ENCODE assay signal across 8 cellular contexts in the genomic region with DNA sequence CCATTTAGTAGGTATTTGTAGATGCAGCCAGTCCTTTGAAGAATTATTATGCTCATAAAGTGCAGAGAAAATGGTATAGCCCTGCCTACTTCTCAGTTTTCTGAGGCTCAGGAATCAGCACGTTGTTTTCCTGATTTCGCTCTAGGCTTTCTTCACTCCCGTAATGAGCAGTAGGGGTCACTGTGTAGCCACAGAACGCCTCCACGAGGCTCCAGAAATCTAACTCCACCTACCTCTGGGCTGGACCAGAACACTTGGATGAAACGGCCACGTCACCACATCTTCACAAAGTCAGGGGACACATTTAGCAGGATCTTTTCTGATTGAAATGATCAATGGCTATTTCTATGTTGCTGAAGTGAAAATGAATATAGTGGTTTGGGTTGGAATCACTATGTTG. TPM values are rescaled to one million over a fixed set of nuclear protein-coding genes. Genes with fewer than 3 reads are reported as not detected.
DNase-seq lines count a peak whose midpoint lies in the region; ATAC-seq, FAIRE-seq and TF ChIP-seq lines count a peak whose summit lies in the region.

No MANE protein-coding gene starts in this region.

- H4K20me1 ChIP-seq in keratinocyte (ENCODE audit: control insufficient read depth, extremely low read depth, insufficient read depth, low read length) = no peaks in the 10 kb centered on the region

- POLR2A ChIA-PET in HEK293T (lab: Yijun Ruan, JAX) = no interaction called here

- no peaks in the 10 kb centered on the region for H3K4me1 ChIP-seq in keratinocyte (ENCODE audit: control insufficient read depth, extremely low read depth, insufficient read depth, low read length)

- H3K36me3 ChIP-seq in WERI-Rb-1 (no peaks in the 10 kb centered on the region), keratinocyte (ENCODE audit: control insufficient read depth in 2 of 2, extremely low read depth in 1 of 2, insufficient read depth in 2 of 2, low read length in 2 of 2) (no peaks in the 10 kb centered on the region)

- H3K4me3 ChIP-seq in WERI-Rb-1 (ENCODE audit: low read depth, low read length) (no peak overlapping the region), cardiac fibroblast (replicated peaks in 1 of 2; ENCODE audit: low read depth in 2 of 2, low read length in 2 of 2) (no peak overlapping the region), keratinocyte (ENCODE audit: control insufficient read depth in 2 of 3, extremely low read depth in 1 of 3, insufficient read depth in 2 of 3, low read depth in 1 of 3, low read length in 3 of 3) (no peak overlapping the region)

- H3K4me2 ChIP-seq in keratinocyte (ENCODE audit: control insufficient read depth, extremely low read depth, insufficient read depth, low read depth, low read length) = no peak overlapping the region

- H3K79me2 ChIP-seq in keratinocyte (ENCODE audit: control insufficient read depth, insufficient read depth, low read length) = no peaks in the 10 kb centered on the region

- FAIRE-seq in keratinocyte (lab: Jason Lieb, UNC) = peak; percentile 81

- DNase-seq in DMS79 treated with DMSO at 0.1 percent for 48 hours (lab: John Stamatoyannopoulos, UW) (peak; percentile 48), HEK293T (ENCODE audit: extremely low spot score) (peak; percentile 81), NCI-H2196 (lab: John Stamatoyannopoulos, UW; ENCODE audit: unreplicated experiment) (peak; percentile 73), WERI-Rb-1 (peak; percentile 80), cardiac fibroblast (ENCODE audit: low read depth in 2 of 2) (peak; percentile 85 to 90), keratinocyte (ENCODE audit: low read depth, low spot score) (peak; percentile 32)
- DNase-seq in stimulated activated CD4-positive, alpha-beta T cell treated with anti-CD3 and anti-CD28 coated beads, Interleukin-2, amount 100 ng/mL, for 24 hours = peak; percentile 50 to 61

- H3K9ac ChIP-seq in keratinocyte (ENCODE audit: control insufficient read depth, extremely low read depth, insufficient read depth, low read length) = no peak overlapping the region

- CTCF ChIA-PET in HEK293T (lab: Yijun Ruan, JAX) = interaction anchor here (0.6 to 3.5 kb wide), 8 partner anchors 12 to 455 kb away, joined by 3 to 20 read pairs (median 4); no protein-coding TSS in a partner anchor

- TF ChIP-seq CTCF in WERI-Rb-1 (IDR thresholded peaks at IDR 0.05; ENCODE audit: low read depth, low read length) (peak; percentile 91), cardiac fibroblast (IDR thresholded peaks at IDR 0.05; ENCODE audit: low read depth, low read length) (peak; percentile 77), keratinocyte (optimal IDR thresholded peaks at IDR 0.05 in 1 of 3, IDR thresholded peaks at IDR 0.05 in 1 of 3, conservative IDR thresholded peaks at IDR 0.05 in 1 of 3; ENCODE audit: extremely low read depth in 1 of 3, insufficient read depth in 2 of 3, low read length in 3 of 3) (peak; percentile 77 to 85 (median 78))

- H3K27me3 ChIP-seq in WERI-Rb-1 (ENCODE audit: insufficient read depth, low read depth, severe bottlenecking) = peaks cover 81% of the 10 kb centered on the region
- peaks cover 9% of the 10 kb centered on the region for H3K27me3 ChIP-seq in keratinocyte (ENCODE audit: control insufficient read depth, extremely low read depth, insufficient read depth, low read length)

- H2AFZ ChIP-seq in keratinocyte (ENCODE audit: control insufficient read depth, low read length) = no peak overlapping the region

- dilution Hi-C loops in keratinocyte (cut with MboI; ENCODE audit: extremely low pct_ligation_motif_present, low sequenced_read_pairs) = no loop called here

- ATAC-seq in GM18858 (IDR thresholded peaks at IDR 0.05; ENCODE audit: unreplicated experiment) = no peak

- no peaks in the 10 kb centered on the region for H3K9me1 ChIP-seq in keratinocyte (ENCODE audit: control insufficient read depth, extremely low read depth, insufficient read depth, low read length)

- H3K9me3 ChIP-seq in WERI-Rb-1 (ENCODE audit: severe bottlenecking) (no peaks in the 10 kb centered on the region), keratinocyte (ENCODE audit: control insufficient read depth, low read depth, low read length) (no peaks in the 10 kb centered on the region)

- H3K27ac ChIP-seq in WERI-Rb-1 (no peak overlapping the region), keratinocyte (ENCODE audit: control insufficient read depth, insufficient read depth, low read length) (no peak overlapping the region)

TF ChIP-seq in HEK293T, 16 proteins besides CTCF, POLR2A, EP300 and RAD21:
- TF ChIP-seq CTBP1 (IDR thresholded peaks at IDR 0.05; ENCODE audit: borderline replicate concordance) (no peak), SUZ12 (IDR thresholded peaks at IDR 0.05) (no peak), ARNT (IDR thresholded peaks at IDR 0.05) (no peak), SP1 (IDR thresholded peaks at IDR 0.05) (no peak), NFRKB (IDR thresholded peaks at IDR 0.05) (no peak), FOXK2 (IDR thresholded peaks at IDR 0.05) (no peak), TARDBP (IDR thresholded peaks at IDR 0.05) (no peak), BHLHE40 (IDR thresholded peaks at IDR 0.05; ENCODE audit: borderline replicate concordance) (no peak), LEF1 (IDR thresholded peaks at IDR 0.05; ENCODE audit: borderline replicate concordance) (no peak), HDGF (IDR thresholded peaks at IDR 0.05; ENCODE audit: borderline replicate concordance) (no peak), FOXM1 (IDR thresholded peaks at IDR 0.05; ENCODE audit: borderline replicate concordance) (no peak), ZNF384 (IDR thresholded peaks at IDR 0.05) (no peak), ELF4 (IDR thresholded peaks at IDR 0.05) (no peak), L3MBTL2 (conservative IDR thresholded peaks at IDR 0.05) (no peak), FOXA1 (IDR thresholded peaks at IDR 0.05) (no peak)
- TF ChIP-seq, protein P1, sequence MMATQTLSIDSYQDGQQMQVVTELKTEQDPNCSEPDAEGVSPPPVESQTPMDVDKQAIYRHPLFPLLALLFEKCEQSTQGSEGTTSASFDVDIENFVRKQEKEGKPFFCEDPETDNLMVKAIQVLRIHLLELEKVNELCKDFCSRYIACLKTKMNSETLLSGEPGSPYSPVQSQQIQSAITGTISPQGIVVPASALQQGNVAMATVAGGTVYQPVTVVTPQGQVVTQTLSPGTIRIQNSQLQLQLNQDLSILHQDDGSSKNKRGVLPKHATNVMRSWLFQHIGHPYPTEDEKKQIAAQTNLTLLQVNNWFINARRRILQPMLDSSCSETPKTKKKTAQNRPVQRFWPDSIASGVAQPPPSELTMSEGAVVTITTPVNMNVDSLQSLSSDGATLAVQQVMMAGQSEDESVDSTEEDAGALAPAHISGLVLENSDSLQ (IDR thresholded peaks at IDR 0.05) = no peak

RNA-seq across cellular contexts. Expression of a gene that starts 49.8 kb away (rescaled TPM):
- polyA plus RNA-seq in keratinocyte = 41.5 to 97.8 TPM (median 95.5 TPM) in 3 replicates
- polyA plus RNA-seq in keratinocyte (2011; ENCODE audit: low read depth) = 138 TPM
- polyA plus RNA-seq in keratinocyte (2011; cell fraction: cytosol; rRNA removed) = 72.7 and 138 TPM in 2 replicates
- 16.5 and 23.1 TPM in 2 replicates for polyA plus RNA-seq in keratinocyte (2011; cell fraction: nucleus; rRNA removed)
- polyA plus RNA-seq in keratinocyte (2012; ENCODE audit: low replicate concordance) = 58.6 and 74.2 TPM in 2 replicates
- polyA minus RNA-seq in keratinocyte = 22.1 to 48.6 TPM (median 36.3 TPM) in 3 replicates
- 57.7 TPM for polyA minus RNA-seq in keratinocyte (2011; cell fraction: cytosol; rRNA and poly(A)+ RNA removed)
- polyA minus RNA-seq in keratinocyte (2011; cell fraction: nucleus; rRNA and poly(A)+ RNA removed) = 4.9 and 11.0 TPM in 2 replicates

Comparison
In these comparisons a context has a peak if more than half of its experiments do, and no peak if none do; other contexts are left out.
1. DNase-seq: peak in every context shown above with its lines; median percentile 88 in cardiac fibroblast; 81 in HEK293T; 80 in WERI-Rb-1; 73 in NCI-H2196; 56 in stimulated activated CD4-positive, alpha-beta T cell treated with anti-CD3 and anti-CD28 coated beads, Interleukin-2, amount 100 ng/mL, for 24 hours; 48 in DMS79 treated with DMSO at 0.1 percent for 48 hours; 32 in keratinocyte.